ENCODE assay signal across 19 cellular contexts in the genomic region with DNA sequence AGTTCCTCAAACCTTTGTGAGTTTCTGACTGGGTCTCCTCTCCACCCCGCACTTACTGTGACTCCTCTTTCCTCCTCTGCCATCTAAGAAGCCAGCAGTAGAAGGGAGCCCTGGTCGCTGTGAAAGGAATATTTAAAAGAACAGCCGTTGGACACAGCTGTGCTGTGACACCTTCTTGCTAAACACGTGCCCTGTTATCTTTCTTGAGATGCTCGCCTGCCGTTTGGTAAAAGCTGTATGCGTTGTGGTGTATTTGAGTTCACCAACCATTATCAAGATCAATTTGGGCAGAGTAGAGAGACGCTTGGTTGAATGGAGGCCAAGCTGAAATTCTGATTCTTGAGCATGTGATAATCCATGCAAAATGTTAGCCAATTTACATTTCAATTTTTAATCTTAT.
"Had no signal": no experiment of that assay in that cellular context is flagged by ENCODE, and none has a peak within 500 bp of the region (broad histone marks: within the 10 kb centered on the region; RNA-seq: fewer than 3 reads in every experiment).

No MANE protein-coding gene starts in this region.

- DNase-seq: activated CD8-positive, alpha-beta memory T cell treated with anti-CD3 and anti-CD28 coated beads for 24 hours; activated CD8-positive, alpha-beta memory T cell treated with anti-CD3 and anti-CD28 coated beads, Interleukin-2, amount 50 U/mL, for 4 hours; activated naive CD4-positive, alpha-beta T cell treated with anti-CD3 and anti-CD28 coated beads, Interleukin-2, amount 10 ng/mL, durations not matched to agents 7 days and 5 days; activated naive CD8-positive, alpha-beta T cell treated with anti-CD3 and anti-CD28 coated beads, Interleukin-2, amount 50 U/mL, for 24 hours; activated T-cell treated with anti-CD3 and anti-CD28 coated beads, Interleukin-2, amount 50 U/mL, for 4 hours; body of pancreas; effector CD4-positive, alpha-beta T cell; foreskin keratinocyte; left ventricle myocardium superior; mammary epithelial cell; midbrain; natural killer cell; ovary; right cardiac atrium; substantia nigra; thyroid gland had no signal

- H3K4me3 ChIP-seq: body of pancreas, hepatocyte, ovary, thyroid gland had no signal

- H3K27me3 ChIP-seq: body of pancreas, foreskin keratinocyte, hepatocyte, neutrophil, ovary, thyroid gland had no signal

- H3K36me3 Mint-ChIP-seq: natural killer cell had no signal

- H3K27ac ChIP-seq: body of pancreas, hepatocyte, neutrophil, ovary, thyroid gland had no signal

- H3K9me3 Mint-ChIP-seq: activated naive CD4-positive, alpha-beta T cell treated with anti-CD3 and anti-CD28 coated beads, Interleukin-2, amount 10 ng/mL, durations not matched to agents 7 days and 5 days; activated naive CD8-positive, alpha-beta T cell treated with anti-CD3 and anti-CD28 coated beads, Interleukin-2, amount 50 U/mL, for 24 hours; activated T-cell treated with anti-CD3 and anti-CD28 coated beads, Interleukin-2, amount 50 U/mL, for 4 hours; natural killer cell; stimulated activated naive CD8-positive, alpha-beta T cell treated with anti-CD3 and anti-CD28 coated beads, Interleukin-15, Interleukin-2, amounts not matched to agents 100 ng/mL and 50 ng/mL, for 24 hours had no signal

- H2AFZ ChIP-seq: hepatocyte had no signal

- H3K9me3 ChIP-seq: body of pancreas, neutrophil, ovary, thyroid gland had no signal

- H3K27ac Mint-ChIP-seq: activated naive CD4-positive, alpha-beta T cell treated with anti-CD3 and anti-CD28 coated beads, Interleukin-2, amount 10 ng/mL, durations not matched to agents 7 days and 5 days; activated naive CD8-positive, alpha-beta T cell treated with anti-CD3 and anti-CD28 coated beads, Interleukin-2, amount 50 U/mL, for 24 hours; natural killer cell; stimulated activated naive CD8-positive, alpha-beta T cell treated with anti-CD3 and anti-CD28 coated beads, Interleukin-15, Interleukin-2, amounts not matched to agents 100 ng/mL and 50 ng/mL, for 24 hours had no signal

- H3K4me3 Mint-ChIP-seq: activated naive CD8-positive, alpha-beta T cell treated with anti-CD3 and anti-CD28 coated beads, Interleukin-2, amount 50 U/mL, for 24 hours; activated T-cell treated with anti-CD3 and anti-CD28 coated beads, Interleukin-2, amount 50 U/mL, for 4 hours; stimulated activated naive CD8-positive, alpha-beta T cell treated with anti-CD3 and anti-CD28 coated beads, Interleukin-15, Interleukin-2, amounts not matched to agents 100 ng/mL and 50 ng/mL, for 24 hours had no signal

- H3K4me2 ChIP-seq: hepatocyte had no signal

- H3K36me3 ChIP-seq: ovary had no signal

- ATAC-seq: activated naive CD8-positive, alpha-beta T cell treated with anti-CD3 and anti-CD28 coated beads, Interleukin-2, amount 50 U/mL, for 24 hours; activated T-cell treated with anti-CD3 and anti-CD28 coated beads, Interleukin-2, amount 50 U/mL, for 4 hours; body of pancreas; foreskin keratinocyte; left ventricle myocardium superior; natural killer cell; right cardiac atrium had no signal

- H3K27me3 Mint-ChIP-seq: activated naive CD8-positive, alpha-beta T cell treated with anti-CD3 and anti-CD28 coated beads, Interleukin-2, amount 50 U/mL, for 24 hours; stimulated activated naive CD8-positive, alpha-beta T cell treated with anti-CD3 and anti-CD28 coated beads, Interleukin-15, Interleukin-2, amounts not matched to agents 100 ng/mL and 50 ng/mL, for 24 hours had no signal
